Comparison of ENCODE assay signal across 20 cellular contexts in the genomic region with DNA sequence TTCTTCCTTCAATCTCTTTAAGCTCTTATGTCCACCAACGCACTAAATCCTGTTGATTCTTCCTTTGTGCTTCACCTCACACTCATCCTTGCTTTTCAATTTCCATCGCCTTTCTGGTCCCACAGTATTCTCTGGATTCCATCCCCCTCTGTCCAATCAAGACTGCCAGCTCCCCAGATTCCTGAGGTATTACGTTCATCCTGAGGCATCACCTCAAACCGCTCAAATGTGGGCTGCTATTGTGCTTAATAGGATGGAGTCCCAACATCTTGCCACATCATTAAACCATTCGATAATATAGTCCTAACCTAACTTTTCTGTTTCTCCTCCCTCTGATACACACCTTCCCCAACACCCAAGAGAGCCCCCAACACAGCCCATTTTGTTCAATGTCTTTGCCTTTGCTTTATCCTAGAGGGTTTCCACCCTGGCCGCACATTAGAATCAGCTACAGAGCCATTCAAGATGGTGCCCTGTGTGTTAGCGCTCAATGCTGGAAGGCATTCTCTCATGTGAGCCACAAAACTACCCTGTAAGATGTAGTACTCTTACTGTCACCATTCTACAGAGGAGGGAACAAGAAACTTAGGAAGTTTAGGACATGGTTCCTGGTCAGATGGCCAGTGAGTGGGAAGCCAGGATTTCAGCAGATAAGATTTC.
"Had no signal": no experiment of that assay in that cellular context is flagged by ENCODE, and none has a peak within 500 bp of the region (broad histone marks: within the 10 kb centered on the region; RNA-seq: fewer than 3 reads in every experiment).

No MANE protein-coding gene starts in this region.

- H3K4me1 ChIP-seq: ascending aorta, prostate gland had no signal

- H3K27ac Mint-ChIP-seq: activated B cell treated with CpG ODN at 0.5 μM for 24 hours; activated CD4-positive, alpha-beta T cell treated with anti-CD3 and anti-CD28 coated beads, Interleukin-2, amount 10 ng/mL, durations not matched to agents 24 days and 14 days; activated CD8-positive, alpha-beta T cell treated with anti-CD3 and anti-CD28 coated beads, Interleukin-2, amount 10 ng/mL, durations not matched to agents 7 days and 5 days; activated naive CD4-positive, alpha-beta T cell treated with anti-CD3 and anti-CD28 coated beads, Interleukin-2, amount 10 ng/mL, durations not matched to agents 7 days and 5 days; memory B cell; natural killer cell treated with Interleukin-12 subunit alpha and Interleukin-12 subunit beta and Interleukin-15 and Interleukin-18, amount 100 ng/mL, for 72 hours had no signal

- FAIRE-seq: islet of Langerhans, small intestine, TTC549 had no signal

- H3K36me3 ChIP-seq: ascending aorta, cardiac muscle cell, left ventricle myocardium inferior, prostate gland, transverse colon had no signal

- H3K27ac ChIP-seq: ascending aorta, cardiac muscle cell, dorsolateral prefrontal cortex, left ventricle myocardium inferior, prostate gland, transverse colon had no signal

- H3K4me3 Mint-ChIP-seq: activated B cell treated with CpG ODN at 0.5 μM for 24 hours; activated CD4-positive, alpha-beta T cell treated with anti-CD3 and anti-CD28 coated beads, Interleukin-2, amount 10 ng/mL, durations not matched to agents 24 days and 14 days; activated CD8-positive, alpha-beta T cell treated with anti-CD3 and anti-CD28 coated beads, Interleukin-2, amount 10 ng/mL, durations not matched to agents 7 days and 5 days; activated naive CD4-positive, alpha-beta T cell treated with anti-CD3 and anti-CD28 coated beads, Interleukin-2, amount 10 ng/mL, durations not matched to agents 7 days and 5 days; memory B cell; natural killer cell treated with Interleukin-12 subunit alpha and Interleukin-12 subunit beta and Interleukin-15 and Interleukin-18, amount 100 ng/mL, for 72 hours had no signal

- H3K9me3 ChIP-seq: ascending aorta, left ventricle myocardium inferior, prostate gland, transverse colon had no signal

- H3K36me3 Mint-ChIP-seq: activated naive CD4-positive, alpha-beta T cell treated with anti-CD3 and anti-CD28 coated beads, Interleukin-2, amount 10 ng/mL, durations not matched to agents 7 days and 5 days; natural killer cell treated with Interleukin-12 subunit alpha and Interleukin-12 subunit beta and Interleukin-15 and Interleukin-18, amount 100 ng/mL, for 72 hours had no signal

- H3K4me3 ChIP-seq: ascending aorta, cardiac muscle cell, dorsolateral prefrontal cortex, left ventricle myocardium inferior, prostate gland, transverse colon had no signal

- DNase-seq: activated B cell treated with CpG ODN at 0.5 μM for 24 hours; activated CD4-positive, alpha-beta T cell treated with anti-CD3 and anti-CD28 coated beads, Interleukin-2, amount 10 ng/mL, durations not matched to agents 24 days and 14 days; activated CD8-positive, alpha-beta T cell treated with anti-CD3 and anti-CD28 coated beads, Interleukin-2, amount 10 ng/mL, durations not matched to agents 7 days and 5 days; activated naive CD4-positive, alpha-beta T cell treated with anti-CD3 and anti-CD28 coated beads, Interleukin-2, amount 10 ng/mL, durations not matched to agents 7 days and 5 days; activated T-cell treated with anti-CD3 and anti-CD28 coated beads for 4 hours; dorsolateral prefrontal cortex; erythroblast; left ventricle myocardium inferior; right cardiac atrium; small intestine; stimulated activated naive CD8-positive, alpha-beta T cell treated with anti-CD3 and anti-CD28 coated beads, Interleukin-15, Interleukin-2, amounts not matched to agents 100 U/mL and 50 U/mL, for 24 hours; SW 1271; transverse colon had no signal

- H3K9me3 Mint-ChIP-seq: activated B cell treated with CpG ODN at 0.5 μM for 24 hours; activated CD4-positive, alpha-beta T cell treated with anti-CD3 and anti-CD28 coated beads, Interleukin-2, amount 10 ng/mL, durations not matched to agents 24 days and 14 days; activated naive CD4-positive, alpha-beta T cell treated with anti-CD3 and anti-CD28 coated beads, Interleukin-2, amount 10 ng/mL, durations not matched to agents 7 days and 5 days; memory B cell; natural killer cell treated with Interleukin-12 subunit alpha and Interleukin-12 subunit beta and Interleukin-15 and Interleukin-18, amount 100 ng/mL, for 72 hours had no signal
